ENCODE assay signal across 9 cellular contexts in the genomic region with DNA sequence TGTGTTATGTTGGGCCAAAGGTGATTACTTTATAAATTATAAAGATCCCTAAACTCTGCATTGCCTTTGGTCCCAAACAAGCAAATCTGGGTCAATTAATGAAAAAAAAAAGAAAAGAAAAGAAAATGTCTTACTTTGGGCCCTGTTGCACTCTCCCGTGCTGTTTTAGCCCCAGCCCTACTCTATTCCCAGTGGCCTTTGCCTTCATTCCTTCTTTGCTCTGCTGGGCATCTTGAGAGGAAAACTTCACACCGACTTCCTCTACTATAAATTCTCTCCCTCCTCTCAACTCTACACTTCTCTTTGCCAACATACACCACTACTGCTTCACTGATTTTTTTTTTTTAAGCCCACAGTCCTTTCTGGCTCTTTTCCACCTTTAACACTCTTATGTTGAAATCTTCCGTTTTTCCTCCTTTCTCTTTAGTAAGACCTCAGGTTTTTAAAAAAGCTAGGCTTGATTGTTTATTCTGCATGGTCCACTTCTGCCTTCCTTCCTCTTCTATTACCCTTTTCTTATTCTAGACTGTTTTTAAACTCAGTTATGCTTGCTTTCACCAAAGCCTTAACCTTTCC. TPM values are rescaled to one million over a fixed set of nuclear protein-coding genes. Genes with fewer than 3 reads are reported as not detected.
DNase-seq lines count a peak whose midpoint lies in the region; ATAC-seq, FAIRE-seq and TF ChIP-seq lines count a peak whose summit lies in the region.
"Had no signal": no experiment of that assay in that cellular context is flagged by ENCODE, and none has a peak within 500 bp of the region (broad histone marks: within the 10 kb centered on the region; RNA-seq: fewer than 3 reads in every experiment).

No MANE protein-coding gene starts in this region.

- no peak for FAIRE-seq in small intestine (lab: Jason Lieb, UNC)

- no peaks in the 10 kb centered on the region for H3K9me3 Mint-ChIP-seq in activated T-helper 1 cell treated with anti-CD3 and anti-CD28 coated beads, Interleukin-12 subunit alpha, Interleukin-12 subunit beta, Interleukin-2, Interleukin-4 antibody, amounts not matched to agents 30 ng/mL and 10 ng/mL and 1 ng/mL, durations not matched to agents 14 hours and 24 hours and 36 hours
- H3K9me3 Mint-ChIP-seq in immature natural killer cell = no peaks in the 10 kb centered on the region

- DNase-seq in Right ventricle myocardium inferior (ENCODE audit: missing footprints) = no peak
- DNase-seq in cardiac septum (ENCODE audit: low spot score) = no peak
- DNase-seq in activated T-helper 1 cell treated with anti-CD3 and anti-CD28 coated beads, Interleukin-12 subunit alpha, Interleukin-12 subunit beta, Interleukin-2, Interleukin-4 antibody, amounts not matched to agents 30 ng/mL and 10 ng/mL and 1 ng/mL, durations not matched to agents 14 hours and 24 hours and 36 hours (ENCODE audit: low spot score) = no peak
- DNase-seq in immature natural killer cell = no peak
- DNase-seq in upper lobe of right lung = no peak
- no peak for DNase-seq in small intestine
- no peak for DNase-seq in activated gamma-delta T cell (lab: John Stamatoyannopoulos, UW)
- DNase-seq in activated CD8-positive, alpha-beta memory T cell treated with anti-CD3 and anti-CD28 coated beads, Interleukin-2, amount 50 U/mL, for 4 hours = no peak
- DNase-seq: nucleus accumbens had no signal

- peak overlapping the region; percentile 24 for H3K27ac Mint-ChIP-seq in activated T-helper 1 cell treated with anti-CD3 and anti-CD28 coated beads, Interleukin-12 subunit alpha, Interleukin-12 subunit beta, Interleukin-2, Interleukin-4 antibody, amounts not matched to agents 30 ng/mL and 10 ng/mL and 1 ng/mL, durations not matched to agents 14 hours and 24 hours and 36 hours
- peak overlapping the region; percentile 5 to 93 (median 70) for H3K27ac Mint-ChIP-seq in immature natural killer cell

- peaks cover 14% of the 10 kb centered on the region for H3K36me3 Mint-ChIP-seq in activated T-helper 1 cell treated with anti-CD3 and anti-CD28 coated beads, Interleukin-12 subunit alpha, Interleukin-12 subunit beta, Interleukin-2, Interleukin-4 antibody, amounts not matched to agents 30 ng/mL and 10 ng/mL and 1 ng/mL, durations not matched to agents 14 hours and 24 hours and 36 hours (ENCODE audit: low read depth)
- peaks cover 0 to 5% (median 0%) of the 10 kb centered on the region in 3 donors for H3K36me3 Mint-ChIP-seq in immature natural killer cell

- H3K9me3 ChIP-seq in upper lobe of right lung (no peaks in the 10 kb centered on the region), small intestine (ENCODE audit: control insufficient read depth, low read depth) (no peaks in the 10 kb centered on the region)

- H3K4me3 ChIP-seq in upper lobe of right lung (peak overlapping the region; percentile 57), small intestine (ENCODE audit: low read depth in 1 of 2, low read length in 2 of 2) (no peak overlapping the region)

- H3K4me3 Mint-ChIP-seq in activated T-helper 1 cell treated with anti-CD3 and anti-CD28 coated beads, Interleukin-12 subunit alpha, Interleukin-12 subunit beta, Interleukin-2, Interleukin-4 antibody, amounts not matched to agents 30 ng/mL and 10 ng/mL and 1 ng/mL, durations not matched to agents 14 hours and 24 hours and 36 hours = peak overlapping the region; percentile 80
- peak overlapping the region; percentile 65 to 99 (median 80) for H3K4me3 Mint-ChIP-seq in immature natural killer cell

- ATAC-seq in Right ventricle myocardium inferior (peak; percentile 4), upper lobe of right lung (peak; percentile 6)

- 35 to 43% (median 35%) methylated on average over 3 of the region's 3 CpGs for WGBS in small intestine, 3 donors

- TF ChIP-seq CTCF in upper lobe of right lung (IDR thresholded peaks at IDR 0.05) = no peak

- peaks cover under 1% of the 10 kb centered on the region for H3K36me3 ChIP-seq in upper lobe of right lung
- H3K36me3 ChIP-seq in small intestine (ENCODE audit: control insufficient read depth in 2 of 2, insufficient read depth in 2 of 2, low read length in 2 of 2) = peaks cover 0 to 2% of the 10 kb centered on the region in 2 donors

- intact Hi-C loops in Right ventricle myocardium inferior (cut with DNase I) (no loop called here), cardiac septum (cut with DNase I) (no loop called here), upper lobe of right lung (cut with DNase I) (no loop called here)
- intact Hi-C loops in activated T-helper 1 cell treated with anti-CD3 and anti-CD28 coated beads, Interleukin-12 subunit alpha, Interleukin-12 subunit beta, Interleukin-2, Interleukin-4 antibody, amounts not matched to agents 30 ng/mL and 10 ng/mL and 1 ng/mL, durations not matched to agents 14 hours and 24 hours and 36 hours (cut with micrococcal nuclease) = loop anchor here (5.0 kb wide), 1 partner anchor 434 kb away; a partner anchor contains a TSS

- no peaks in the 10 kb centered on the region for H3K27me3 ChIP-seq in upper lobe of right lung
- no peaks in the 10 kb centered on the region for H3K27me3 ChIP-seq in small intestine (ENCODE audit: control insufficient read depth in 2 of 2, insufficient read depth in 2 of 2, low read length in 2 of 2)

- H3K4me1 Mint-ChIP-seq in activated T-helper 1 cell treated with anti-CD3 and anti-CD28 coated beads, Interleukin-12 subunit alpha, Interleukin-12 subunit beta, Interleukin-2, Interleukin-4 antibody, amounts not matched to agents 30 ng/mL and 10 ng/mL and 1 ng/mL, durations not matched to agents 14 hours and 24 hours and 36 hours (ENCODE audit: low read depth) = peaks cover 60% of the 10 kb centered on the region
- peaks cover 32 to 45% of the 10 kb centered on the region in 2 donors for H3K4me1 Mint-ChIP-seq in immature natural killer cell

- H3K27me3 Mint-ChIP-seq in activated T-helper 1 cell treated with anti-CD3 and anti-CD28 coated beads, Interleukin-12 subunit alpha, Interleukin-12 subunit beta, Interleukin-2, Interleukin-4 antibody, amounts not matched to agents 30 ng/mL and 10 ng/mL and 1 ng/mL, durations not matched to agents 14 hours and 24 hours and 36 hours (ENCODE audit: insufficient read depth) = no peaks in the 10 kb centered on the region
- H3K27me3 Mint-ChIP-seq in immature natural killer cell (ENCODE audit: low read depth in 3 of 3) = peaks cover 0 to 5% (median 2%) of the 10 kb centered on the region in 3 donors

- H3K27ac ChIP-seq in upper lobe of right lung (peak overlapping the region; percentile 89), small intestine (ENCODE audit: low read depth in 1 of 2, low read length in 1 of 2) (no peak overlapping the region)

- peaks cover 27% of the 10 kb centered on the region for H3K4me1 ChIP-seq in upper lobe of right lung
- peaks cover 0 to 3% of the 10 kb centered on the region in 2 donors for H3K4me1 ChIP-seq in small intestine (ENCODE audit: control insufficient read depth in 2 of 2, insufficient read depth in 1 of 2, low read depth in 1 of 2, low read length in 1 of 2)

RNA-seq across cellular contexts. Expression of a gene that starts 4.5 kb away (rescaled TPM):
- total RNA-seq in Right ventricle myocardium inferior (not detected), cardiac septum (not detected), upper lobe of right lung (not detected)
- not detected in 2 replicates for total RNA-seq in activated T-helper 1 cell treated with anti-CD3 and anti-CD28 coated beads, Interleukin-12 subunit alpha, Interleukin-12 subunit beta, Interleukin-2, Interleukin-4 antibody, amounts not matched to agents 30 ng/mL and 10 ng/mL and 1 ng/mL, durations not matched to agents 14 hours and 24 hours and 36 hours
- polyA plus RNA-seq in immature natural killer cell (1 to 10 TPM in 1 of 3 donors, not detected in 2; 1.3 TPM), small intestine (under 1 TPM in 1 of 3 donors, not detected in 2; 0.52 TPM)

RNA-seq across cellular contexts. Expression of a gene that starts 9.5 kb away (rescaled TPM):
- total RNA-seq in Right ventricle myocardium inferior = 29.0 TPM
- total RNA-seq in cardiac septum = 40.0 TPM
- total RNA-seq in activated T-helper 1 cell treated with anti-CD3 and anti-CD28 coated beads, Interleukin-12 subunit alpha, Interleukin-12 subunit beta, Interleukin-2, Interleukin-4 antibody, amounts not matched to agents 30 ng/mL and 10 ng/mL and 1 ng/mL, durations not matched to agents 14 hours and 24 hours and 36 hours = 18.4 and 18.9 TPM in 2 replicates
- 10 to 100 TPM in 1 of 3 donors, 1 to 10 TPM in 2; 5.4 to 10.6 (median 8.2) TPM for polyA plus RNA-seq in immature natural killer cell
- total RNA-seq in upper lobe of right lung = 34.6 TPM
- 10 to 100 TPM in 2 of 3 donors, 1 to 10 TPM in 1; 8.1 to 20.9 (median 13.0) TPM for polyA plus RNA-seq in small intestine

RNA-seq across cellular contexts. Expression of a gene that starts 9.5 kb away (rescaled TPM):
- total RNA-seq in Right ventricle myocardium inferior = 80.2 TPM
- total RNA-seq in cardiac septum = 98.6 TPM
- 54.7 and 58.4 TPM in 2 replicates for total RNA-seq in activated T-helper 1 cell treated with anti-CD3 and anti-CD28 coated beads, Interleukin-12 subunit alpha, Interleukin-12 subunit beta, Interleukin-2, Interleukin-4 antibody, amounts not matched to agents 30 ng/mL and 10 ng/mL and 1 ng/mL, durations not matched to agents 14 hours and 24 hours and 36 hours
- polyA plus RNA-seq in immature natural killer cell = 10 to 100 TPM; 20.3 to 43.3 (median 37.4) TPM
- total RNA-seq in upper lobe of right lung = 99.1 TPM
- polyA plus RNA-seq in small intestine = 100 to 1,000 TPM in 2 of 3 donors, 10 to 100 TPM in 1; 63.4 to 176 (median 166) TPM

RNA-seq across cellular contexts. Expression of a gene that starts 26.1 kb away (rescaled TPM):
- 23.5 TPM for total RNA-seq in Right ventricle myocardium inferior
- total RNA-seq in cardiac septum = 25.0 TPM
- 32.1 and 32.6 TPM in 2 replicates for total RNA-seq in activated T-helper 1 cell treated with anti-CD3 and anti-CD28 coated beads, Interleukin-12 subunit alpha, Interleukin-12 subunit beta, Interleukin-2, Interleukin-4 antibody, amounts not matched to agents 30 ng/mL and 10 ng/mL and 1 ng/mL, durations not matched to agents 14 hours and 24 hours and 36 hours
- 10 to 100 TPM; 47.8 to 59.3 (median 50.0) TPM for polyA plus RNA-seq in immature natural killer cell
- 34.9 TPM for total RNA-seq in upper lobe of right lung
- polyA plus RNA-seq in small intestine = 10 to 100 TPM; 26.8 to 31.2 (median 28.6) TPM

RNA-seq across cellular contexts. Expression of a gene that starts 26.6 kb away (rescaled TPM):
- total RNA-seq in Right ventricle myocardium inferior (255 TPM), cardiac septum (291 TPM), upper lobe of right lung (439 TPM)
- 229 and 230 TPM in 2 replicates for total RNA-seq in activated T-helper 1 cell treated with anti-CD3 and anti-CD28 coated beads, Interleukin-12 subunit alpha, Interleukin-12 subunit beta, Interleukin-2, Interleukin-4 antibody, amounts not matched to agents 30 ng/mL and 10 ng/mL and 1 ng/mL, durations not matched to agents 14 hours and 24 hours and 36 hours
- polyA plus RNA-seq in immature natural killer cell (100 to 1,000 TPM in 1 of 3 donors, 10 to 100 TPM in 2; 21.4 to 260 (median 61.5) TPM), small intestine (100 to 1,000 TPM in 1 of 3 donors, 10 to 100 TPM in 2; 82.1 to 103 (median 88.9) TPM)
